ENCODE assay signal across 23 cellular contexts in genomic region chr10:51783907-51784306, GRCh38.
"Had no signal": no experiment of that assay in that cellular context is flagged by ENCODE, and none has a peak within 500 bp of the region (broad histone marks: within the 10 kb centered on the region; RNA-seq: fewer than 3 reads in every experiment).

No MANE protein-coding gene starts in this region.

- ATAC-seq: activated CD4-positive, alpha-beta T cell treated with anti-CD3 and anti-CD28 coated beads for 36 hours; activated T-cell treated with anti-CD3 and anti-CD28 coated beads, Interleukin-2, amount 50 U/mL, for 72 hours; K562; PC-3 had no signal

- H3K27ac ChIP-seq: breast epithelium, WERI-Rb-1 had no signal

- H3K4me3 ChIP-seq: breast epithelium, K562 had no signal

- H3K4me1 Mint-ChIP-seq: activated CD4-positive, alpha-beta memory T cell treated with anti-CD3 and anti-CD28 coated beads, Interleukin-2, amount 10 ng/mL, durations not matched to agents 7 days and 5 days; activated CD4-positive, alpha-beta T cell treated with anti-CD3 and anti-CD28 coated beads for 36 hours; activated naive CD8-positive, alpha-beta T cell treated with anti-CD3 and anti-CD28 coated beads, Interleukin-2, amount 10 ng/mL, durations not matched to agents 7 days and 5 days had no signal

- H3K36me3 Mint-ChIP-seq: activated naive CD8-positive, alpha-beta T cell treated with anti-CD3 and anti-CD28 coated beads, Interleukin-2, amount 10 ng/mL, durations not matched to agents 7 days and 5 days had no signal

- H3K27ac Mint-ChIP-seq: activated CD4-positive, alpha-beta memory T cell treated with anti-CD3 and anti-CD28 coated beads, Interleukin-2, amount 10 ng/mL, durations not matched to agents 7 days and 5 days; activated CD4-positive, alpha-beta T cell treated with anti-CD3 and anti-CD28 coated beads for 36 hours; activated naive CD8-positive, alpha-beta T cell treated with anti-CD3 and anti-CD28 coated beads, Interleukin-2, amount 10 ng/mL, durations not matched to agents 7 days and 5 days; activated T-cell treated with anti-CD3 and anti-CD28 coated beads, Interleukin-2, amount 50 U/mL, for 72 hours; activated T-helper 2 cell treated with anti-CD3 and anti-CD28 coated beads, Interferon-gamma antibody, Interleukin-2, Interleukin-4, amounts not matched to agents 10 μg/mL and 5 μg/mL and 100 μg/mL, durations not matched to agents 14 hours and 24 hours and 36 hours; T-helper 1 cell treated with Interleukin-12 subunit alpha and Interleukin-12 subunit beta and Interleukin-4 antibody, amounts not matched to agents 30 μg/mL and 1 μg/mL, for 36 hours had no signal

- H3K27me3 ChIP-seq: breast epithelium had no signal

- DNase-seq: activated CD4-positive, alpha-beta memory T cell treated with anti-CD3 and anti-CD28 coated beads, Interleukin-2, amount 10 ng/mL, durations not matched to agents 7 days and 5 days; activated CD4-positive, alpha-beta T cell treated with anti-CD3 and anti-CD28 coated beads for 36 hours; activated CD4-positive, alpha-beta T cell treated with anti-CD3 and anti-CD28 coated beads, Interleukin-2, amount 50 U/mL, for 1 hour; activated CD8-positive, alpha-beta memory T cell treated with anti-CD3 and anti-CD28 coated beads, Interleukin-2, amount 50 U/mL, for 4 hours; activated naive CD4-positive, alpha-beta T cell treated with anti-CD3 and anti-CD28 coated beads, Interleukin-2, amount 50 U/mL, for 16 hours; activated naive CD8-positive, alpha-beta T cell treated with anti-CD3 and anti-CD28 coated beads, Interleukin-2, amount 10 ng/mL, durations not matched to agents 7 days and 5 days; activated T-cell treated with anti-CD3 and anti-CD28 coated beads, Interleukin-2, amount 50 U/mL, for 72 hours; aorta; caudate nucleus; NCI-H1048; NCI-H146; NCI-H187 treated with DMSO at 0.1 percent for 48 hours; NCI-H2081 treated with DMSO at 0.1 percent for 48 hours; NCI-H446; NCI-H524; PC-3; SHP77 treated with DMSO at 0.1 percent for 48 hours; SK-N-SH; WERI-Rb-1 had no signal

- H3K27me3 Mint-ChIP-seq: activated CD4-positive, alpha-beta memory T cell treated with anti-CD3 and anti-CD28 coated beads, Interleukin-2, amount 10 ng/mL, durations not matched to agents 7 days and 5 days; activated naive CD8-positive, alpha-beta T cell treated with anti-CD3 and anti-CD28 coated beads, Interleukin-2, amount 10 ng/mL, durations not matched to agents 7 days and 5 days had no signal

- H3K9me3 Mint-ChIP-seq: activated CD4-positive, alpha-beta memory T cell treated with anti-CD3 and anti-CD28 coated beads, Interleukin-2, amount 10 ng/mL, durations not matched to agents 7 days and 5 days; activated naive CD8-positive, alpha-beta T cell treated with anti-CD3 and anti-CD28 coated beads, Interleukin-2, amount 10 ng/mL, durations not matched to agents 7 days and 5 days; activated T-cell treated with anti-CD3 and anti-CD28 coated beads, Interleukin-2, amount 50 U/mL, for 72 hours; activated T-helper 2 cell treated with anti-CD3 and anti-CD28 coated beads, Interferon-gamma antibody, Interleukin-2, Interleukin-4, amounts not matched to agents 10 μg/mL and 5 μg/mL and 100 μg/mL, durations not matched to agents 14 hours and 24 hours and 36 hours; T-helper 1 cell treated with Interleukin-12 subunit alpha and Interleukin-12 subunit beta and Interleukin-4 antibody, amounts not matched to agents 30 μg/mL and 1 μg/mL, for 36 hours had no signal

- H3K4me3 Mint-ChIP-seq: activated CD4-positive, alpha-beta memory T cell treated with anti-CD3 and anti-CD28 coated beads, Interleukin-2, amount 10 ng/mL, durations not matched to agents 7 days and 5 days; activated CD4-positive, alpha-beta T cell treated with anti-CD3 and anti-CD28 coated beads for 36 hours; activated naive CD8-positive, alpha-beta T cell treated with anti-CD3 and anti-CD28 coated beads, Interleukin-2, amount 10 ng/mL, durations not matched to agents 7 days and 5 days; activated T-cell treated with anti-CD3 and anti-CD28 coated beads, Interleukin-2, amount 50 U/mL, for 72 hours; T-helper 1 cell treated with Interleukin-12 subunit alpha and Interleukin-12 subunit beta and Interleukin-4 antibody, amounts not matched to agents 30 μg/mL and 1 μg/mL, for 36 hours had no signal
